18 cellular contexts compared by ENCODE assay signal in the genomic region with DNA sequence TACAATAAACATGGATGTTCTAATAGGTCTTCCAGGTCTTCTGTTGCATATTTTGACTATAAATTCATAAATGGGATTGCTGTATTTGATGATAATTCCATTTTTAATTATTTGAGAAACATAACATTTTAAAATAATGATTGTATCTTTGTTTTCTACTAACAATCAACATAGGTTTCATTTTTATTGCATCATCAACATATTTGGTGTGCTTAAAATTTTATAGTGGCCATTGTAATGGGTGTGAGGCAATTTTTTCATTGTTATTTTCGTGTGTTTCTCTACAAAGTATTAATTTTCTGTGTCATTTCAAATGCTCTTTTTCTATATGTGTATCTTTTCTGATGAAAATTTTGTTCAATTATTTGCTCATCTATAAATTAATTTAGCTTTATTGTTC. TPM values are rescaled to one million over a fixed set of nuclear protein-coding genes. Genes with fewer than 3 reads are reported as not detected.
DNase-seq lines count a peak whose midpoint lies in the region; ATAC-seq, FAIRE-seq and TF ChIP-seq lines count a peak whose summit lies in the region.
"Had no signal": no experiment of that assay in that cellular context is flagged by ENCODE, and none has a peak within 500 bp of the region (broad histone marks: within the 10 kb centered on the region; RNA-seq: fewer than 3 reads in every experiment).

No MANE protein-coding gene starts in this region.

- POLR2A ChIA-PET in IMR-90 (lab: Charles Lee; ENCODE audit: unreplicated experiment), result no interaction called here
- POLR2A ChIA-PET in H1 (lab: Charles Lee; ENCODE audit: partially characterized antibody), result no interaction called here
- POLR2A ChIA-PET in MCF 10A (lab: Yijun Ruan, JAX), result no interaction called here

- H3K18ac ChIP-seq in IMR-90 (ENCODE audit: low read depth, low read length) (no peak overlapping the region), H1 (ENCODE audit: extremely low read depth, low read length) (no peak overlapping the region)

- no peak for DNase-seq in IMR-90
- DNase-seq in H1 (ENCODE audit: low read depth in 1 of 2, low spot score in 2 of 2), result no peak
- no peak for DNase-seq in kidney
- no peak for DNase-seq in MCF 10A (ENCODE audit: unreplicated experiment)
- no peak for DNase-seq in KG1 (lab: John Stamatoyannopoulos, UW)
- DNase-seq in vagina (ENCODE audit: extremely low spot score in 2 of 2), result no peak
- DNase-seq: AML-193; Caco-2; CD4-positive, alpha-beta T cell; GDM1; GM23248; HCEC 1CT had no signal

- H3K4me2 ChIP-seq in IMR-90 (ENCODE audit: low read depth, low read length) (no peak overlapping the region), H1 (ENCODE audit: insufficient read depth in 1 of 2, low read depth in 2 of 2, low read length in 2 of 2) (no peak overlapping the region)
- H3K4me2 ChIP-seq: A549 had no signal

- H3K79me1 ChIP-seq in IMR-90 (ENCODE audit: low read depth in 1 of 2, low read length in 2 of 2) (no peaks in the 10 kb centered on the region), H1 (ENCODE audit: low read depth, low read length) (no peaks in the 10 kb centered on the region)

- no peak for TF ChIP-seq CTCF in IMR-90 (conservative IDR thresholded peaks at IDR 0.05; ENCODE audit: low read depth, low read length)
- no peak for TF ChIP-seq CTCF in H1 (IDR thresholded peaks at IDR 0.05; ENCODE audit: control extremely low read depth in 1 of 3, insufficient read depth in 1 of 3, low read depth in 1 of 3, low read length in 3 of 3)
- no peak for TF ChIP-seq CTCF in kidney (IDR thresholded peaks at IDR 0.05; ENCODE audit: borderline replicate concordance, extremely low read depth, insufficient read depth)
- TF ChIP-seq CTCF in MCF 10A (IDR thresholded peaks at IDR 0.05; ENCODE audit: unreplicated experiment), result no peak
- no peak for TF ChIP-seq CTCF in vagina (IDR thresholded peaks at IDR 0.05)

- H3K14ac ChIP-seq in IMR-90 (replicated peaks; ENCODE audit: low read depth, low read length) (no peak overlapping the region), H1 (ENCODE audit: insufficient read length) (no peak overlapping the region)

- H3K9me1 ChIP-seq in IMR-90 (ENCODE audit: insufficient read depth, low read length), result no peaks in the 10 kb centered on the region

- H3K27ac Mint-ChIP-seq in MCF 10A (ENCODE audit: low read depth, unreplicated experiment), result no peak overlapping the region
- H3K27ac Mint-ChIP-seq: CD4-positive, alpha-beta T cell had no signal

- H4K5ac ChIP-seq in IMR-90 (ENCODE audit: low read depth, low read length), result no peak overlapping the region
- H4K5ac ChIP-seq in H1 (ENCODE audit: insufficient read length, low read depth, low read length), result no peak overlapping the region

- H2BK12ac ChIP-seq in H1 (ENCODE audit: low read depth, low read length), result no peak overlapping the region

- FAIRE-seq in H1 (lab: Jason Lieb, UNC), result peak; percentile 19
- peak; percentile 35 for FAIRE-seq in kidney (lab: Jason Lieb, UNC)
- FAIRE-seq: A549, GM12892, GM18507, H54, HTR-8/SVneo had no signal

- no peak overlapping the region for H4K8ac ChIP-seq in IMR-90 (ENCODE audit: low read depth in 2 of 2, low read length in 2 of 2)
- no peak overlapping the region for H4K8ac ChIP-seq in H1 (ENCODE audit: extremely low read depth, insufficient read depth, low read length)

- H4K20me1 ChIP-seq in IMR-90 (ENCODE audit: insufficient read depth, low read length), result no peaks in the 10 kb centered on the region
- no peaks in the 10 kb centered on the region for H4K20me1 ChIP-seq in H1 (replicated peaks in 1 of 2; ENCODE audit: control insufficient read depth in 1 of 2, insufficient read depth in 2 of 2, low read length in 2 of 2)

- no peak for TF ChIP-seq POLR2A in IMR-90 (IDR thresholded peaks at IDR 0.05; ENCODE audit: low read depth, low read length)
- TF ChIP-seq POLR2A in H1 (IDR thresholded peaks at IDR 0.05; ENCODE audit: control extremely low read depth in 1 of 2, low read depth in 2 of 2, low read length in 2 of 2), result no peak
- no peak for TF ChIP-seq POLR2A in vagina (IDR thresholded peaks at IDR 0.05)

- H3K23ac ChIP-seq in IMR-90 (ENCODE audit: low read depth, low read length), result no peak overlapping the region
- no peak overlapping the region for H3K23ac ChIP-seq in H1 (ENCODE audit: insufficient read length)

- dilution Hi-C loops in IMR-90 (cut with HindIII; ENCODE audit: low sequenced_read_pairs, unreplicated experiment), result no loop called here

- CTCF ChIA-PET in IMR-90 (lab: Yijun Ruan, JAX), result no interaction called here
- CTCF ChIA-PET in H1 (lab: Charles Lee; ENCODE audit: partially characterized antibody), result no interaction called here
- CTCF ChIA-PET in MCF 10A (lab: Yijun Ruan, JAX), result no interaction called here

- TF ChIP-seq EP300 in H1 (IDR thresholded peaks at IDR 0.05; ENCODE audit: borderline replicate concordance in 1 of 2, low read depth in 2 of 2, low read length in 2 of 2), result no peak

- H2BK5ac ChIP-seq in IMR-90 (ENCODE audit: low read depth, low read length, poor library complexity, severe bottlenecking) (no peak overlapping the region), H1 (ENCODE audit: low read depth, low read length) (no peak overlapping the region)

- H3K23me2 ChIP-seq in H1 (ENCODE audit: low read depth, low read length), result no peaks in the 10 kb centered on the region

- no peak for TF ChIP-seq RAD21 in IMR-90 (IDR thresholded peaks at IDR 0.05; ENCODE audit: low read length)
- no peak for TF ChIP-seq RAD21 in H1 (IDR thresholded peaks at IDR 0.05 in 1 of 2, conservative IDR thresholded peaks at IDR 0.05 in 1 of 2; ENCODE audit: low read depth in 2 of 2, low read length in 2 of 2)

- H3K9me3 Mint-ChIP-seq in MCF 10A (ENCODE audit: unreplicated experiment), result no peaks in the 10 kb centered on the region

- H3K56ac ChIP-seq in IMR-90 (ENCODE audit: extremely low read depth, insufficient read depth, low read length) (no peak overlapping the region), H1 (replicated peaks; ENCODE audit: insufficient read length, low read depth, low read length) (no peak overlapping the region)

- no peaks in the 10 kb centered on the region for H3K27me3 Mint-ChIP-seq in MCF 10A (ENCODE audit: insufficient read depth, unreplicated experiment)
- H3K27me3 Mint-ChIP-seq: CD4-positive, alpha-beta T cell had no signal

- H2BK20ac ChIP-seq in IMR-90 (ENCODE audit: low read depth, low read length) (no peak overlapping the region), H1 (ENCODE audit: low read length) (no peak overlapping the region)

- no peak overlapping the region for H3K27ac ChIP-seq in IMR-90 (ENCODE audit: insufficient read depth, low read length)
- H3K27ac ChIP-seq in H1 (ENCODE audit: low read depth, low read length), result no peak overlapping the region
- no peak overlapping the region for H3K27ac ChIP-seq in kidney (ENCODE audit: low read depth in 2 of 2, low read length in 2 of 2)
- no peak overlapping the region for H3K27ac ChIP-seq in vagina
- H3K27ac ChIP-seq: A549, C4-2B, GM23248 had no signal

- H2BK120ac ChIP-seq in IMR-90 (ENCODE audit: low read depth, low read length) (no peak overlapping the region), H1 (replicated peaks; ENCODE audit: low read depth, low read length) (no peak overlapping the region)

- H3K4me3 Mint-ChIP-seq in MCF 10A (ENCODE audit: unreplicated experiment), result no peak overlapping the region
- H3K4me3 Mint-ChIP-seq: CD4-positive, alpha-beta T cell had no signal

- H3K9ac ChIP-seq in IMR-90 (ENCODE audit: low read depth, low read length) (no peak overlapping the region), H1 (replicated peaks in 1 of 4; ENCODE audit: extremely low read depth in 1 of 4, low read depth in 3 of 4, low read length in 3 of 4) (no peak overlapping the region), kidney (ENCODE audit: low read length in 2 of 2) (no peak overlapping the region)
- H3K9ac ChIP-seq: GM23248 had no signal

- no peak overlapping the region for H2AK9ac ChIP-seq in IMR-90 (replicated peaks; ENCODE audit: low read depth, low read length, poor library complexity)

- ATAC-seq in IMR-90 (ENCODE audit: low read depth), result no peak
- ATAC-seq: A549 had no signal

- no peak overlapping the region for H3K4ac ChIP-seq in IMR-90 (ENCODE audit: low read depth, low read length)
- no peak overlapping the region for H3K4ac ChIP-seq in H1 (replicated peaks; ENCODE audit: insufficient read length, low read depth, low read length)

- BruUV-seq in IMR-90 (replicated peaks; lab: Mats Ljungman, UMichigan) (no TSS peak), MCF 10A (replicated peaks; lab: Mats Ljungman, UMichigan) (no TSS peak)

- H2AK5ac ChIP-seq in IMR-90 (ENCODE audit: low read depth, low read length) (no peak overlapping the region), H1 (ENCODE audit: low read depth, low read length) (no peak overlapping the region)

- H3K4me1 ChIP-seq in IMR-90 (ENCODE audit: control insufficient read depth, insufficient read depth, low read length) (no peaks in the 10 kb centered on the region), H1 (replicated peaks in 1 of 4; ENCODE audit: control insufficient read depth in 3 of 4, insufficient read depth in 4 of 4, low read length in 3 of 4) (no peaks in the 10 kb centered on the region), kidney (ENCODE audit: control insufficient read depth in 1 of 2, insufficient read depth in 1 of 2, low read depth in 1 of 2, low read length in 2 of 2) (no peaks in the 10 kb centered on the region), vagina (no peaks in the 10 kb centered on the region)
- H3K4me1 ChIP-seq: A549, Caco-2 had no signal

- WGBS in IMR-90 (ENCODE audit: extremely low coverage in 2 of 2, insufficient read length in 1 of 2), 2 experiments, result no CpG with 5 or more reads among the region's 1 CpG
- 88% methylated on average over 1 of the region's 1 CpG; no CpG with 5 or more reads in 1 of the 2 experiments for WGBS in H1 (ENCODE audit: extremely low coverage in 1 of 2, insufficient coverage in 1 of 2, insufficient read length in 1 of 2, insufficient replicate concordance in 2 of 2, low coverage in 1 of 2, low lambda C conversion rate in 2 of 2, missing lambda C conversion rate in 1 of 2), 2 experiments

- peaks cover 0 to 2% of the 10 kb centered on the region in 2 experiments; a peak in 1 of 4 replicates for H3K79me2 ChIP-seq in H1 (ENCODE audit: control insufficient read depth in 1 of 2, insufficient read depth in 2 of 2, low read length in 2 of 2)

- H3K4me3 ChIP-seq in IMR-90 (ENCODE audit: insufficient read depth, low read depth, low read length) (no peak overlapping the region), H1 (ENCODE audit: extremely low read depth in 1 of 4, insufficient read depth in 2 of 4, low read depth in 3 of 4, low read length in 4 of 4) (no peak overlapping the region), kidney (ENCODE audit: low read length in 2 of 2) (no peak overlapping the region), vagina (no peak overlapping the region)
- H3K4me3 ChIP-seq: A549, GM23248 had no signal

- H2AFZ ChIP-seq in IMR-90 (replicated peaks; ENCODE audit: low read length, poor library complexity), result no peak overlapping the region
- no peak overlapping the region for H2AFZ ChIP-seq in H1 (ENCODE audit: low read length)
- H2AFZ ChIP-seq: GM23248 had no signal

- H3K9me3 ChIP-seq in IMR-90 (ENCODE audit: control insufficient read depth, insufficient read depth, low read length) (peaks cover 7% of the 10 kb centered on the region), H1 (ENCODE audit: insufficient read depth in 2 of 2, low read depth in 1 of 2, low read length in 1 of 2) (peaks cover 2 to 10% of the 10 kb centered on the region in 2 experiments; a peak in 3 of 4 replicates), kidney (ENCODE audit: control insufficient read depth in 1 of 2, low read length in 2 of 2) (peaks cover 0 to 8% of the 10 kb centered on the region in 2 donors), vagina (no peaks in the 10 kb centered on the region)
- H3K9me3 ChIP-seq: A549, Caco-2 had no signal

- H3K27me3 ChIP-seq in IMR-90 (ENCODE audit: control insufficient read depth, insufficient read depth, low read length), result no peaks in the 10 kb centered on the region
- no peaks in the 10 kb centered on the region for H3K27me3 ChIP-seq in H1 (replicated peaks in 1 of 4; ENCODE audit: control insufficient read depth in 3 of 4, extremely low read depth in 1 of 4, insufficient read depth in 3 of 4, low read length in 3 of 4)
- no peaks in the 10 kb centered on the region for H3K27me3 ChIP-seq in vagina

- intact Hi-C loops in IMR-90 (cut with micrococcal nuclease) (no loop called here), kidney (cut with DNase I) (no loop called here), MCF 10A (cut with micrococcal nuclease) (no loop called here), vagina (cut with DNase I) (no loop called here)

- in situ Hi-C loops in IMR-90 (cut with MboI; ENCODE audit: low sequenced_read_pairs), result no loop called here

- no peaks in the 10 kb centered on the region for H3K4me1 Mint-ChIP-seq in MCF 10A (ENCODE audit: insufficient read depth, unreplicated experiment)

- H3K36me3 Mint-ChIP-seq in MCF 10A (ENCODE audit: insufficient read depth, unreplicated experiment), result peaks cover 42% of the 10 kb centered on the region

- no peak overlapping the region for H4K91ac ChIP-seq in IMR-90 (ENCODE audit: insufficient read depth, low read depth, low read length)
- no peak overlapping the region for H4K91ac ChIP-seq in H1 (replicated peaks; ENCODE audit: insufficient read length, low read length)

- H2BK15ac ChIP-seq in IMR-90 (ENCODE audit: low read depth, low read length) (no peak overlapping the region), H1 (ENCODE audit: low read length) (no peak overlapping the region)

- H3K36me3 ChIP-seq in IMR-90 (ENCODE audit: control insufficient read depth, insufficient read depth, low read length) (peaks cover 23% of the 10 kb centered on the region), H1 (ENCODE audit: control insufficient read depth in 2 of 4, insufficient read depth in 4 of 4, low read length in 3 of 4) (peaks cover 2 to 62% (median 30%) of the 10 kb centered on the region in 4 experiments; a peak in 7 of 8 replicates), kidney (ENCODE audit: control insufficient read depth in 1 of 2, insufficient read depth in 2 of 2, low read length in 2 of 2) (peaks cover 7 to 15% of the 10 kb centered on the region in 2 donors), vagina (peaks cover 4 to 82% of the 10 kb centered on the region in 2 donors)

RNA-seq across cellular contexts. Expression of a gene that starts 13.2 kb away (rescaled TPM):
- total RNA-seq in IMR-90 (2012; rRNA removed) (3.4 and 5.8 TPM in 2 replicates), kidney (26.7 TPM), MCF 10A (2022) (8.7 and 12.4 TPM in 2 replicates), vagina (34.6 TPM)
- polyA plus RNA-seq in IMR-90 (2012; rRNA removed) (2.0 and 2.1 TPM in 2 replicates), H1 (2011; rRNA removed) (7.5 and 9.0 TPM in 2 replicates), kidney (ENCODE audit: insufficient read depth, low read depth, low replicate concordance) (7.1 TPM)
- 0.74 and 3.0 TPM in 2 replicates for polyA plus RNA-seq in IMR-90 (2012; cell fraction: cytosol; rRNA removed)
- 1.7 and 9.7 TPM in 2 replicates for polyA plus RNA-seq in IMR-90 (2012; cell fraction: nucleus; rRNA removed; ENCODE audit: low replicate concordance)
- 31.0 and 32.2 TPM in 2 replicates for total RNA-seq in H1 (2021; fragmentation: NEBNext Ultra II Directional; extraction: Animal tissue kit (Norgen Biotek cat#: 25700))
- 12.5 TPM for polyA plus RNA-seq in H1 (2011; cell fraction: cytosol; rRNA removed)
- polyA plus RNA-seq in H1 (2011; cell fraction: nucleus; rRNA removed), result 30.6 TPM
- 6.4 to 14.8 TPM (median 11.1 TPM) in 4 replicates for polyA plus RNA-seq in H1 (2012, experiment 1 of 2)
- polyA plus RNA-seq in H1 (2012, experiment 2 of 2), result 0.80 TPM
- polyA plus RNA-seq in H1 (2013, experiment 1 of 2), result 24.7 TPM
- polyA plus RNA-seq in H1 (2013, experiment 2 of 2), result 20.4 TPM
- 84.3 and 97.5 TPM in 2 replicates for polyA minus RNA-seq in H1 (2011; rRNA and poly(A)+ RNA removed)
- 19.7 TPM for polyA minus RNA-seq in H1 (2011; cell fraction: cytosol; rRNA and poly(A)+ RNA removed)
- 159 TPM for polyA minus RNA-seq in H1 (2011; cell fraction: nucleus; rRNA and poly(A)+ RNA removed)

RNA-seq across cellular contexts. Expression of a gene that starts 51.4 kb away (rescaled TPM):
- total RNA-seq in IMR-90 (2012; rRNA removed) (2.7 and 4.4 TPM in 2 replicates), kidney (8.4 TPM), MCF 10A (2022) (3.4 and 4.3 TPM in 2 replicates), vagina (5.4 TPM)
- polyA plus RNA-seq in IMR-90 (2012; rRNA removed) (6.1 and 7.3 TPM in 2 replicates), H1 (2011; rRNA removed) (126 and 148 TPM in 2 replicates), kidney (ENCODE audit: insufficient read depth, low read depth, low replicate concordance) (3.1 TPM)
- polyA plus RNA-seq in IMR-90 (2012; cell fraction: cytosol; rRNA removed), result 0.96 and 1.9 TPM in 2 replicates
- 2.4 and 9.9 TPM in 2 replicates for polyA plus RNA-seq in IMR-90 (2012; cell fraction: nucleus; rRNA removed; ENCODE audit: low replicate concordance)
- 78.1 and 80.6 TPM in 2 replicates for total RNA-seq in H1 (2021; fragmentation: NEBNext Ultra II Directional; extraction: Animal tissue kit (Norgen Biotek cat#: 25700))
- 142 TPM for polyA plus RNA-seq in H1 (2011; cell fraction: cytosol; rRNA removed)
- polyA plus RNA-seq in H1 (2011; cell fraction: nucleus; rRNA removed), result 90.6 TPM
- 73.9 to 112 TPM (median 80.1 TPM) in 4 replicates for polyA plus RNA-seq in H1 (2012, experiment 1 of 2)
- polyA plus RNA-seq in H1 (2012, experiment 2 of 2), result 52.0 TPM
- polyA plus RNA-seq in H1 (2013, experiment 1 of 2), result 107 TPM
- 92.2 TPM for polyA plus RNA-seq in H1 (2013, experiment 2 of 2)
- polyA minus RNA-seq in H1 (2011; rRNA and poly(A)+ RNA removed), result 35.1 and 36.5 TPM in 2 replicates
- 49.9 TPM for polyA minus RNA-seq in H1 (2011; cell fraction: cytosol; rRNA and poly(A)+ RNA removed)
- 85.6 TPM for polyA minus RNA-seq in H1 (2011; cell fraction: nucleus; rRNA and poly(A)+ RNA removed)
